ENCODE assay signal across 22 cellular contexts in genomic region chr11:61737131-61737530, GRCh38. TPM values are rescaled to one million over a fixed set of nuclear protein-coding genes. Genes with fewer than 3 reads are reported as not detected.
DNase-seq lines count a peak whose midpoint lies in the region; ATAC-seq and TF ChIP-seq lines count a peak whose summit lies in the region.
"Had no signal": no experiment of that assay in that cellular context is flagged by ENCODE, and none has a peak within 500 bp of the region (broad histone marks: within the 10 kb centered on the region; RNA-seq: fewer than 3 reads in every experiment).

No MANE protein-coding gene starts in this region.

- POLR2A ChIA-PET in activated CD4-positive, alpha-beta memory T cell treated with anti-CD3 and anti-CD28 coated beads for 36 hours (lab: Charles Lee) = no interaction called here

- no peak overlapping the region for H3K4me2 ChIP-seq in DND-41 (ENCODE audit: insufficient read depth, low read length)
- H3K4me2 ChIP-seq: neural progenitor cell had no signal

- no peak overlapping the region for H3K4me3 ChIP-seq in DND-41 (ENCODE audit: low read depth in 1 of 2, low read length in 2 of 2)
- no peak overlapping the region for H3K4me3 ChIP-seq in WERI-Rb-1 (ENCODE audit: low read depth, low read length)
- H3K4me3 ChIP-seq: lung, neural progenitor cell, suprapubic skin, vagina had no signal

- H3K9ac ChIP-seq in DND-41 (ENCODE audit: low read depth, low read length) = no peak overlapping the region
- H3K9ac ChIP-seq: neural progenitor cell had no signal

- no peaks in the 10 kb centered on the region for H3K9me3 Mint-ChIP-seq in activated CD4-positive, alpha-beta memory T cell treated with anti-CD3 and anti-CD28 coated beads for 36 hours
- H3K9me3 Mint-ChIP-seq: activated B cell treated with CpG ODN at 0.5 μM for 24 hours; activated naive CD8-positive, alpha-beta T cell treated with anti-CD3 and anti-CD28 coated beads, Interleukin-2, amount 10 ng/mL, durations not matched to agents 7 days and 5 days; effector memory CD8-positive, alpha-beta T cell; neural progenitor cell had no signal

- TF ChIP-seq CTCF in DND-41 (IDR thresholded peaks at IDR 0.05; ENCODE audit: borderline replicate concordance, extremely low read depth, low read length, poor library complexity, severe bottlenecking) = peak; percentile 39
- peak; percentile 52 for TF ChIP-seq CTCF in GM12874 (IDR thresholded peaks at IDR 0.05; ENCODE audit: insufficient read depth, low read depth, low read length)
- peak; percentile 6; the same call in 1 of the 2 replicates for TF ChIP-seq CTCF in WERI-Rb-1 (IDR thresholded peaks at IDR 0.05; ENCODE audit: low read depth, low read length)

- no peaks in the 10 kb centered on the region for H3K36me3 ChIP-seq in DND-41 (ENCODE audit: insufficient read depth, low read length)
- H3K36me3 ChIP-seq in WERI-Rb-1 = no peaks in the 10 kb centered on the region
- H3K36me3 ChIP-seq: neural progenitor cell, vagina had no signal

- H3K27ac ChIP-seq in DND-41 (ENCODE audit: low read length) (no peak overlapping the region), WERI-Rb-1 (no peak overlapping the region)
- H3K27ac ChIP-seq: neural progenitor cell, suprapubic skin, vagina had no signal

- intact Hi-C loops in activated CD4-positive, alpha-beta memory T cell treated with anti-CD3 and anti-CD28 coated beads for 36 hours (cut with micrococcal nuclease) = no loop called here

- DNase-seq in DND-41 (no peak), NAMALWA (ENCODE audit: low spot score) (peak; percentile 65), WERI-Rb-1 (no peak), epidermal melanocyte (ENCODE audit: insufficient read length, low spot score) (no peak)
- no peak for DNase-seq in activated effector memory CD4-positive, alpha-beta T cell treated with Interleukin-2 at 50 U/mL for 16 hours
- no peak for DNase-seq in activated CD4-positive, alpha-beta memory T cell treated with anti-CD3 and anti-CD28 coated beads for 36 hours
- DNase-seq: activated B cell treated with CpG ODN at 0.5 μM for 24 hours; activated CD4-positive, alpha-beta T cell treated with anti-CD3 and anti-CD28 coated beads, Interleukin-2, amount 50 U/mL, for 4 hours; activated CD8-positive, alpha-beta memory T cell treated with anti-CD3 and anti-CD28 coated beads, Interleukin-2, amount 50 U/mL, for 48 hours; activated naive CD8-positive, alpha-beta T cell treated with anti-CD3 and anti-CD28 coated beads, Interleukin-2, amount 10 ng/mL, durations not matched to agents 7 days and 5 days; effector memory CD8-positive, alpha-beta T cell; H7; NCI-H1105 treated with DMSO at 0.1 percent for 48 hours; NCI-H2081 treated with DMSO at 0.1 percent for 48 hours; T-helper 17 cell had no signal

- no peaks in the 10 kb centered on the region for H3K4me1 ChIP-seq in DND-41 (ENCODE audit: insufficient read depth, low read length)
- H3K4me1 ChIP-seq: neural progenitor cell had no signal

- H3K27me3 ChIP-seq in DND-41 (ENCODE audit: insufficient read depth, low read length, poor library complexity) (no peaks in the 10 kb centered on the region), WERI-Rb-1 (ENCODE audit: insufficient read depth, low read depth, severe bottlenecking) (no peaks in the 10 kb centered on the region)
- H3K27me3 ChIP-seq: neural progenitor cell, vagina had no signal

- H3K9me3 ChIP-seq in DND-41 (ENCODE audit: insufficient read depth, low read length, severe bottlenecking) = no peaks in the 10 kb centered on the region
- H3K9me3 ChIP-seq in WERI-Rb-1 (ENCODE audit: severe bottlenecking) = no peaks in the 10 kb centered on the region
- H3K9me3 ChIP-seq: suprapubic skin, vagina had no signal

- ATAC-seq in DND-41 (ENCODE audit: insufficient read depth, low read depth) (no peak), GM21723 (IDR thresholded peaks at IDR 0.05; ENCODE audit: unreplicated experiment) (no peak)
- ATAC-seq: effector memory CD8-positive, alpha-beta T cell; T-helper 17 cell had no signal

- CTCF ChIA-PET in activated CD4-positive, alpha-beta memory T cell treated with anti-CD3 and anti-CD28 coated beads for 36 hours (lab: Charles Lee) = interaction anchor here (1.1 kb wide), 1 partner anchor 65 kb away, joined by 4 read pairs; no protein-coding TSS in a partner anchor

- no peak overlapping the region for H3K27ac Mint-ChIP-seq in activated CD4-positive, alpha-beta memory T cell treated with anti-CD3 and anti-CD28 coated beads for 36 hours
- H3K27ac Mint-ChIP-seq: activated B cell treated with CpG ODN at 0.5 μM for 24 hours; activated naive CD8-positive, alpha-beta T cell treated with anti-CD3 and anti-CD28 coated beads, Interleukin-2, amount 10 ng/mL, durations not matched to agents 7 days and 5 days; effector memory CD8-positive, alpha-beta T cell; neural progenitor cell; progenitor cell of endocrine pancreas; T-helper 17 cell had no signal

- no peaks in the 10 kb centered on the region for H3K27me3 Mint-ChIP-seq in activated CD4-positive, alpha-beta memory T cell treated with anti-CD3 and anti-CD28 coated beads for 36 hours
- H3K27me3 Mint-ChIP-seq: activated B cell treated with CpG ODN at 0.5 μM for 24 hours; activated naive CD8-positive, alpha-beta T cell treated with anti-CD3 and anti-CD28 coated beads, Interleukin-2, amount 10 ng/mL, durations not matched to agents 7 days and 5 days; progenitor cell of endocrine pancreas; T-helper 17 cell had no signal

- H3K79me2 ChIP-seq in DND-41 (ENCODE audit: insufficient read depth, low read length) = no peaks in the 10 kb centered on the region

- no peaks in the 10 kb centered on the region for H3K36me3 Mint-ChIP-seq in activated CD4-positive, alpha-beta memory T cell treated with anti-CD3 and anti-CD28 coated beads for 36 hours
- H3K36me3 Mint-ChIP-seq: activated naive CD8-positive, alpha-beta T cell treated with anti-CD3 and anti-CD28 coated beads, Interleukin-2, amount 10 ng/mL, durations not matched to agents 7 days and 5 days; neural progenitor cell had no signal

- peaks cover 8% of the 10 kb centered on the region for H4K20me1 ChIP-seq in DND-41 (ENCODE audit: insufficient read depth, low read length)

- no peak overlapping the region for H2AFZ ChIP-seq in DND-41 (ENCODE audit: low read depth, low read length)
- H2AFZ ChIP-seq: neural progenitor cell had no signal

- H3K4me1 Mint-ChIP-seq in activated CD4-positive, alpha-beta memory T cell treated with anti-CD3 and anti-CD28 coated beads for 36 hours (ENCODE audit: low read depth) = peaks cover 2% of the 10 kb centered on the region

- H3K4me3 Mint-ChIP-seq in activated CD4-positive, alpha-beta memory T cell treated with anti-CD3 and anti-CD28 coated beads for 36 hours = no peak overlapping the region
- H3K4me3 Mint-ChIP-seq: activated B cell treated with CpG ODN at 0.5 μM for 24 hours; activated naive CD8-positive, alpha-beta T cell treated with anti-CD3 and anti-CD28 coated beads, Interleukin-2, amount 10 ng/mL, durations not matched to agents 7 days and 5 days; effector memory CD8-positive, alpha-beta T cell; neural progenitor cell; T-helper 17 cell had no signal

RNA-seq across cellular contexts. Expression of gene MYRF, which starts 15.3 kb away (rescaled TPM):
- 1 to 10 TPM; 1.2 to 1.4 TPM for total RNA-seq in activated CD4-positive, alpha-beta memory T cell treated with anti-CD3 and anti-CD28 coated beads for 36 hours

RNA-seq across cellular contexts. Expression of gene TMEM258, which starts 55.3 kb away (rescaled TPM):
- 100 to 1,000 TPM; 191 to 192 TPM for total RNA-seq in activated CD4-positive, alpha-beta memory T cell treated with anti-CD3 and anti-CD28 coated beads for 36 hours

RNA-seq across cellular contexts. Expression of gene FEN1, which starts 55.6 kb away (rescaled TPM):
- 100 to 1,000 TPM; 108 to 111 TPM for total RNA-seq in activated CD4-positive, alpha-beta memory T cell treated with anti-CD3 and anti-CD28 coated beads for 36 hours

RNA-seq across cellular contexts. Expression of gene DAGLA, which starts 56.9 kb away (rescaled TPM):
- total RNA-seq in activated CD4-positive, alpha-beta memory T cell treated with anti-CD3 and anti-CD28 coated beads for 36 hours = under 1 TPM; 0.12 to 0.15 TPM
- total RNA-seq: activated B cell treated with CpG ODN at 0.5 μM for 24 hours had no signal
